ENCODE assay signal across 23 cellular contexts in the genomic region with DNA sequence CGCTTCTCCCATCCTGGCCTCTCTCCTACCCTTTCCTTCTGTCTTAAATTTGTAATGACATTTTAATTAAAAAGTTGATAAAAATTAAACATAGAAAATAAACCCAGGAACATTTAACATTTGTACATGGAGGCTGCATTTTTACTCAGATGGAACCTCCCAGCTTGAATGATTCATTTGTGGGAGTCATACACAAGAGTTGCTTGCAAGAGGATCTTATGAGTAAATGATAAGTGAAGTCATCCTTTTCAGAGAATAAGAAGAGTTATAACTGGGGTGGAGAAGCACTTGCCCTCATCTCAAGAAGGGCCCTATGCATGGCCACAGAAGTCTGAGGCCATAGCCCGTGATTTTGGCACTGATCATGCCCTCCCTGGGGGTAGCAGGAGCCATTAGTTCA.
DNase-seq lines count a peak whose midpoint lies in the region; ATAC-seq and TF ChIP-seq lines count a peak whose summit lies in the region.
"Had no signal": no experiment of that assay in that cellular context is flagged by ENCODE, and none has a peak within 500 bp of the region (broad histone marks: within the 10 kb centered on the region; RNA-seq: fewer than 3 reads in every experiment).

No MANE protein-coding gene starts in this region.

- in situ Hi-C loops in ACHN (cut with HindIII; ENCODE audit: low pct_ligation_motif_present, low pct_unique_long_range_greater_than_20kb, low sequenced_read_pairs) (no loop called here), brain microvascular endothelial cell (cut with HindIII; ENCODE audit: low pct_ligation_motif_present, low sequenced_read_pairs) (no loop called here)

- no peak overlapping the region for H3K4me3 ChIP-seq in brain microvascular endothelial cell (ENCODE audit: low read depth, low read length)
- H3K4me3 ChIP-seq in kidney epithelial cell (ENCODE audit: low read depth, low read length) = no peak overlapping the region
- H3K4me3 ChIP-seq: HAP-1, K562, left ventricle myocardium inferior, right atrium auricular region had no signal

- TF ChIP-seq CTCF in brain microvascular endothelial cell (IDR thresholded peaks at IDR 0.05; ENCODE audit: low read depth, low read length, missing control alignments) = no peak
- no peak for TF ChIP-seq CTCF in kidney epithelial cell (IDR thresholded peaks at IDR 0.05; ENCODE audit: insufficient read depth, low read length, poor library complexity, severe bottlenecking)

- H3K27me3 ChIP-seq in brain microvascular endothelial cell (replicated peaks) = no peaks in the 10 kb centered on the region
- no peaks in the 10 kb centered on the region for H3K27me3 ChIP-seq in kidney epithelial cell (ENCODE audit: control insufficient read depth, insufficient read depth, low read length)
- H3K27me3 ChIP-seq: right atrium auricular region had no signal

- no peaks in the 10 kb centered on the region for H3K36me3 ChIP-seq in brain microvascular endothelial cell (replicated peaks)
- no peaks in the 10 kb centered on the region for H3K36me3 ChIP-seq in kidney epithelial cell (ENCODE audit: control insufficient read depth, insufficient read depth, low read length)
- H3K36me3 ChIP-seq: HAP-1, left ventricle myocardium inferior, right atrium auricular region had no signal

- H3K27ac ChIP-seq in brain microvascular endothelial cell = no peak overlapping the region
- H3K27ac ChIP-seq: left ventricle myocardium inferior, right atrium auricular region, SK-N-MC had no signal

- peak; percentile 2 for DNase-seq in ACHN
- peak; percentile 5 for DNase-seq in HK-2 (ENCODE audit: unreplicated experiment)
- DNase-seq in brain microvascular endothelial cell = peak; percentile 18
- peak; percentile 39 for DNase-seq in kidney epithelial cell (ENCODE audit: low read depth)
- DNase-seq: activated B cell treated with CpG ODN at 0.5 μM for 24 hours; activated CD8-positive, alpha-beta memory T cell treated with anti-CD3 and anti-CD28 coated beads, Interleukin-2, amount 50 U/mL, for 48 hours; activated naive CD4-positive, alpha-beta T cell treated with anti-CD3 and anti-CD28 coated beads, Interleukin-2, amount 50 U/mL, for 16 hours; cerebellar nuclear complex; DMS 273 treated with DMSO at 0.1 percent for 48 hours; hippocampal formation; left ventricle myocardium inferior; naive thymus-derived CD8-positive, alpha-beta T cell; NCI-H1417 treated with DMSO at 0.1 percent for 48 hours; NCI-H446 treated with DMSO at 0.1 percent for 48 hours; stimulated activated CD4-positive, alpha-beta T cell treated with anti-CD3 and anti-CD28 coated beads, Interleukin-4, amount 100 ng/mL, for 4 hours had no signal

- no peak for ATAC-seq in HG02759 (IDR thresholded peaks at IDR 0.05; ENCODE audit: unreplicated experiment)
- no peak for ATAC-seq in GM21576 (IDR thresholded peaks at IDR 0.05; ENCODE audit: unreplicated experiment)
- ATAC-seq in GM18520 (IDR thresholded peaks at IDR 0.05; ENCODE audit: unreplicated experiment) = no peak
- no peak for ATAC-seq in HG02884 (IDR thresholded peaks at IDR 0.05; ENCODE audit: unreplicated experiment)
- ATAC-seq: K562; naive thymus-derived CD8-positive, alpha-beta T cell had no signal
